11 cellular contexts compared by ENCODE assay signal in the genomic region with DNA sequence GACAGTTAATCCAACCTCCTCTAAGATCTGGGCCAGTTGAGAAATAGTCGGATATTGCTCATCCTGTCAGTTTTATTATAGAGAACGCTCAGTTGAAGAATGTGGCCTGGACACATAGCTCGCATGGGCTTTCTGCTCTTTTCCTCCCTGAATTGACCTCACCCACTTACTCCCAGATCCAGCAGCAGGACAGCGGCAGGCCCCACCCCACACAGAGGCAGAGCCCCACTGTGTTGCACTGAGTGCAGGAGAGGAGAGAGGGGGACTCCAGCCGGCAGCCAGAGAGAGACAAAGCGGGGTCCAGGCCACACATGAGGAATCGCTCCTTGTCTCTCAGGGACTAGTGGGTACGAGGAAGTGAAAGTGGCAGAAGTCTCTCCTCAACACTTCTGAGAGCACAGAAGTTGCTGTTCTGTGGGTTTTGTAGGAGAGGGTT.
A peak's percentile ranks its signal among the peaks of the same experiment; 100 is the strongest.
DNase-seq lines count a peak whose midpoint lies in the region; ATAC-seq, FAIRE-seq and TF ChIP-seq lines count a peak whose summit lies in the region.
"Had no signal": no experiment of that assay in that cellular context is flagged by ENCODE, and none has a peak within 500 bp of the region (broad histone marks: within the 10 kb centered on the region; RNA-seq: fewer than 3 reads in every experiment).

No MANE protein-coding gene starts in this region.

- H3K27ac Mint-ChIP-seq in chondrocyte (ENCODE audit: unreplicated experiment): peak overlapping the region; percentile 23

- peaks cover 3 to 18% of the 10 kb centered on the region in 2 donors for H3K4me1 ChIP-seq in aorta (ENCODE audit: control insufficient read depth in 1 of 2, insufficient read depth in 2 of 2, low read length in 2 of 2)

- intact Hi-C loops in aorta (cut with DNase I): loop anchor here in 1 of 2 donors (10.0 kb wide), 1 partner anchor 77 kb away; a partner anchor contains a TSS

- H3K36me3 Mint-ChIP-seq in chondrocyte (ENCODE audit: low read depth): peaks cover 12% of the 10 kb centered on the region

- FAIRE-seq in D721Med (lab: Jason Lieb, UNC): no peak

- H3K27me3 ChIP-seq in aorta (ENCODE audit: control insufficient read depth in 1 of 2, insufficient read depth in 2 of 2, low read length in 1 of 2): no peaks in the 10 kb centered on the region

- no peaks in the 10 kb centered on the region for H3K9me3 Mint-ChIP-seq in chondrocyte (ENCODE audit: low read depth)
- H3K9me3 Mint-ChIP-seq: central memory CD8-positive, alpha-beta T cell had no signal

- H3K27ac ChIP-seq in aorta (ENCODE audit: low read depth in 1 of 2, low read length in 2 of 2): no peak overlapping the region

- no peak for TF ChIP-seq CTCF in chondrocyte (IDR thresholded peaks at IDR 0.05)
- TF ChIP-seq CTCF in D721Med (IDR thresholded peaks at IDR 0.05; ENCODE audit: insufficient read depth, missing control alignments): no peak

- no peak overlapping the region for H3K4me3 ChIP-seq in aorta (ENCODE audit: low read length in 2 of 2)

- H3K27me3 Mint-ChIP-seq in chondrocyte (ENCODE audit: low read depth): no peaks in the 10 kb centered on the region

- DNase-seq in chondrocyte (ENCODE audit: low spot score) (no peak), pons (ENCODE audit: low spot score) (peak; percentile 11), NCI-H128 (lab: John Stamatoyannopoulos, UW; ENCODE audit: unreplicated experiment) (no peak), aorta (no peak), D721Med (ENCODE audit: insufficient read length, low spot score) (no peak)
- no peak for DNase-seq in activated CD4-positive, alpha-beta T cell treated with anti-CD3 and anti-CD28 coated beads, Interleukin-2, amount 50 U/mL, for 4 hours
- DNase-seq: DMS 273 treated with DMSO at 0.1 percent for 48 hours; stimulated activated naive CD4-positive, alpha-beta T cell treated with Interleukin-2 at 50 U/mL for 16 hours had no signal

- no peaks in the 10 kb centered on the region for H3K9me3 ChIP-seq in aorta (ENCODE audit: control insufficient read depth, low read length)

- ATAC-seq in GM18498 (IDR thresholded peaks at IDR 0.05; ENCODE audit: unreplicated experiment) (peak; percentile 75), HG03342 (IDR thresholded peaks at IDR 0.05; ENCODE audit: unreplicated experiment) (peak; percentile 60), aorta (ENCODE audit: low FRiP score) (no peak)

- peaks cover 22% of the 10 kb centered on the region for H3K4me1 Mint-ChIP-seq in chondrocyte (ENCODE audit: low read depth)
- H3K4me1 Mint-ChIP-seq: central memory CD8-positive, alpha-beta T cell had no signal

- WGBS in aorta, 2 donors: 70 to 74% methylated on average over 8 of the region's 8 CpGs

- no peaks in the 10 kb centered on the region for H3K36me3 ChIP-seq in aorta (ENCODE audit: control insufficient read depth in 1 of 2, insufficient read depth in 2 of 2, low read length in 1 of 2)

- no peak overlapping the region for H3K4me3 Mint-ChIP-seq in chondrocyte (ENCODE audit: unreplicated experiment)
- H3K4me3 Mint-ChIP-seq: central memory CD8-positive, alpha-beta T cell had no signal
